In the genomic region with DNA sequence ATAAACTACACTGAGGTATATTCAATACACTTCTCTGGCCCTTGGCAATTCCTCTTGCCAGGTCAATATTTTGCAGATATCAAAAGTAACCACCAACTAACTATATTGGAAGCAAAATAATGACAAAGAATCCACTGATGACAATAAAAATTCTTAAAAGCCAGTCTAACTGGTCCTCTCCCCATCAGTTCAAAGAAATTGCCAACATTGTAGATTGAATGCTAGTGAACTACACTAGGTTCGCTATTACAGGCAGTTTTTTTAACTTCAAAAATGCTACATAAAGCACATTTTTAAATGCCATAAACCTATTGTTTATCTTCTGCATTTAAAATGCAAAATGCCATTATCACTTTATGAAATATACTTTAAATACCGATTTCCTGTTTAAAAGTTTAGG, we compare ENCODE assay signal across 1 cellular context.
TF ChIP-seq lines count a peak whose summit lies in the region.

No MANE protein-coding gene starts in this region.

TF ChIP-seq in IMR-90, 13 proteins besides CTCF, POLR2A, EP300 and RAD21 (continued from another document):
- TF ChIP-seq, protein P1, sequence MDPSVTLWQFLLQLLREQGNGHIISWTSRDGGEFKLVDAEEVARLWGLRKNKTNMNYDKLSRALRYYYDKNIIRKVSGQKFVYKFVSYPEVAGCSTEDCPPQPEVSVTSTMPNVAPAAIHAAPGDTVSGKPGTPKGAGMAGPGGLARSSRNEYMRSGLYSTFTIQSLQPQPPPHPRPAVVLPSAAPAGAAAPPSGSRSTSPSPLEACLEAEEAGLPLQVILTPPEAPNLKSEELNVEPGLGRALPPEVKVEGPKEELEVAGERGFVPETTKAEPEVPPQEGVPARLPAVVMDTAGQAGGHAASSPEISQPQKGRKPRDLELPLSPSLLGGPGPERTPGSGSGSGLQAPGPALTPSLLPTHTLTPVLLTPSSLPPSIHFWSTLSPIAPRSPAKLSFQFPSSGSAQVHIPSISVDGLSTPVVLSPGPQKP (IDR thresholded peaks at IDR 0.05; ENCODE audit: borderline replicate concordance, low read depth, low read length), result no peak
- TF ChIP-seq CHD1 (IDR thresholded peaks at IDR 0.05; ENCODE audit: low read depth, low read length) (no peak), MAFK (IDR thresholded peaks at IDR 0.05; ENCODE audit: low read depth, low read length) (no peak), MXI1 (IDR thresholded peaks at IDR 0.05; ENCODE audit: borderline replicate concordance, low read depth, low read length) (no peak), NFE2L2 (IDR thresholded peaks at IDR 0.05; ENCODE audit: low read depth, low read length) (no peak), RFX5 (IDR thresholded peaks at IDR 0.05; ENCODE audit: low read depth, low read length) (no peak)
